Comparison of ENCODE assay signal across 8 cellular contexts in genomic region chr3:49410844-49411549, GRCh38. TPM values are rescaled to one million over a fixed set of nuclear protein-coding genes. Genes with fewer than 3 reads are reported as not detected.
DNase-seq lines count a peak whose midpoint lies in the region; ATAC-seq lines count a peak whose summit lies in the region.

No MANE protein-coding gene starts in this region.

- no peaks in the 10 kb centered on the region for H3K27me3 Mint-ChIP-seq in activated T-helper 2 cell treated with anti-CD3 and anti-CD28 coated beads, Interferon-gamma antibody, Interleukin-2, Interleukin-4, amounts not matched to agents 10 μg/mL and 5 μg/mL and 100 μg/mL, durations not matched to agents 14 hours and 24 hours and 36 hours (ENCODE audit: low read depth)
- H3K27me3 Mint-ChIP-seq in stimulated activated naive B cell treated with anti-CD40 and anti-IgM and Interleukin-4, amounts not matched to agents 10 μg/mL and 1 μg/mL and 100 μg/mL, for 72 hours, result no peaks in the 10 kb centered on the region

- H3K4me3 Mint-ChIP-seq in activated T-helper 2 cell treated with anti-CD3 and anti-CD28 coated beads, Interferon-gamma antibody, Interleukin-2, Interleukin-4, amounts not matched to agents 10 μg/mL and 5 μg/mL and 100 μg/mL, durations not matched to agents 14 hours and 24 hours and 36 hours (ENCODE audit: low read depth), result peak overlapping the region; percentile 93
- H3K4me3 Mint-ChIP-seq in stimulated activated naive B cell treated with anti-CD40 and anti-IgM and Interleukin-4, amounts not matched to agents 10 μg/mL and 1 μg/mL and 100 μg/mL, for 72 hours, result peak overlapping the region; percentile 86 to 94

- ATAC-seq in stimulated activated naive B cell treated with anti-CD40 and anti-IgM and Interleukin-4, amounts not matched to agents 10 μg/mL and 1 μg/mL and 100 μg/mL, for 72 hours (replicated peaks), result no peak
- no peak for ATAC-seq in HG02884 (IDR thresholded peaks at IDR 0.05; ENCODE audit: unreplicated experiment)

- intact Hi-C loops in activated T-helper 2 cell treated with anti-CD3 and anti-CD28 coated beads, Interferon-gamma antibody, Interleukin-2, Interleukin-4, amounts not matched to agents 10 μg/mL and 5 μg/mL and 100 μg/mL, durations not matched to agents 14 hours and 24 hours and 36 hours (cut with micrococcal nuclease), result loop anchor here (2.0 to 10.0 kb wide), 2 partner anchors 52 to 386 kb away; partner anchors contain the start of genes GPX1, IMPDH2 and NDUFAF3

- no peaks in the 10 kb centered on the region for H3K9me3 Mint-ChIP-seq in activated T-helper 2 cell treated with anti-CD3 and anti-CD28 coated beads, Interferon-gamma antibody, Interleukin-2, Interleukin-4, amounts not matched to agents 10 μg/mL and 5 μg/mL and 100 μg/mL, durations not matched to agents 14 hours and 24 hours and 36 hours
- H3K9me3 Mint-ChIP-seq in stimulated activated naive B cell treated with anti-CD40 and anti-IgM and Interleukin-4, amounts not matched to agents 10 μg/mL and 1 μg/mL and 100 μg/mL, for 72 hours, result no peaks in the 10 kb centered on the region

- peak overlapping the region; percentile 84 for H3K4me3 ChIP-seq in iPS-11a (ENCODE audit: low read depth, low read length)

- peak; percentile 45 for DNase-seq in NOMO-1 treated with DMSO at 0.1 percent for 48 hours (lab: John Stamatoyannopoulos, UW; ENCODE audit: unreplicated experiment)
- no peak for DNase-seq in NOMO-1 treated with dmso at 0.1 percent for 144 hours (lab: John Stamatoyannopoulos, UW; ENCODE audit: unreplicated experiment)
- no peak for DNase-seq in activated T-helper 2 cell treated with anti-CD3 and anti-CD28 coated beads, Interferon-gamma antibody, Interleukin-2, Interleukin-4, amounts not matched to agents 10 μg/mL and 5 μg/mL and 100 μg/mL, durations not matched to agents 14 hours and 24 hours and 36 hours (ENCODE audit: low spot score)
- DNase-seq in stimulated activated naive B cell treated with anti-CD40 and anti-IgM and Interleukin-4, amounts not matched to agents 10 μg/mL and 1 μg/mL and 100 μg/mL, for 72 hours, result no peak
- DNase-seq in amniotic stem cell (lab: John Stamatoyannopoulos, UW), result no peak
- no peak for DNase-seq in GM03348 (ENCODE audit: low spot score)

- H3K4me1 Mint-ChIP-seq in activated T-helper 2 cell treated with anti-CD3 and anti-CD28 coated beads, Interferon-gamma antibody, Interleukin-2, Interleukin-4, amounts not matched to agents 10 μg/mL and 5 μg/mL and 100 μg/mL, durations not matched to agents 14 hours and 24 hours and 36 hours (ENCODE audit: low read depth), result peaks cover 46% of the 10 kb centered on the region
- peaks cover 42 to 67% of the 10 kb centered on the region in 2 donors for H3K4me1 Mint-ChIP-seq in stimulated activated naive B cell treated with anti-CD40 and anti-IgM and Interleukin-4, amounts not matched to agents 10 μg/mL and 1 μg/mL and 100 μg/mL, for 72 hours

- peak overlapping the region; percentile 88 for H3K27ac Mint-ChIP-seq in activated T-helper 2 cell treated with anti-CD3 and anti-CD28 coated beads, Interferon-gamma antibody, Interleukin-2, Interleukin-4, amounts not matched to agents 10 μg/mL and 5 μg/mL and 100 μg/mL, durations not matched to agents 14 hours and 24 hours and 36 hours
- peak overlapping the region; percentile 93 for H3K27ac Mint-ChIP-seq in stimulated activated naive B cell treated with anti-CD40 and anti-IgM and Interleukin-4, amounts not matched to agents 10 μg/mL and 1 μg/mL and 100 μg/mL, for 72 hours

- peaks cover 41% of the 10 kb centered on the region for H3K36me3 Mint-ChIP-seq in activated T-helper 2 cell treated with anti-CD3 and anti-CD28 coated beads, Interferon-gamma antibody, Interleukin-2, Interleukin-4, amounts not matched to agents 10 μg/mL and 5 μg/mL and 100 μg/mL, durations not matched to agents 14 hours and 24 hours and 36 hours (ENCODE audit: low read depth)
- peaks cover 16 to 52% of the 10 kb centered on the region in 2 donors for H3K36me3 Mint-ChIP-seq in stimulated activated naive B cell treated with anti-CD40 and anti-IgM and Interleukin-4, amounts not matched to agents 10 μg/mL and 1 μg/mL and 100 μg/mL, for 72 hours

RNA-seq across cellular contexts. Expression of gene RHOA, which starts 0.8 kb away (rescaled TPM):
- total RNA-seq in activated T-helper 2 cell treated with anti-CD3 and anti-CD28 coated beads, Interferon-gamma antibody, Interleukin-2, Interleukin-4, amounts not matched to agents 10 μg/mL and 5 μg/mL and 100 μg/mL, durations not matched to agents 14 hours and 24 hours and 36 hours, result 425 and 428 TPM in 2 replicates

RNA-seq across cellular contexts. Expression of gene TCTA, which starts 1.2 kb away (rescaled TPM):
- total RNA-seq in activated T-helper 2 cell treated with anti-CD3 and anti-CD28 coated beads, Interferon-gamma antibody, Interleukin-2, Interleukin-4, amounts not matched to agents 10 μg/mL and 5 μg/mL and 100 μg/mL, durations not matched to agents 14 hours and 24 hours and 36 hours, result 18.9 and 19.4 TPM in 2 replicates

RNA-seq across cellular contexts. Expression of gene AMT, which starts 11.3 kb away (rescaled TPM):
- total RNA-seq in activated T-helper 2 cell treated with anti-CD3 and anti-CD28 coated beads, Interferon-gamma antibody, Interleukin-2, Interleukin-4, amounts not matched to agents 10 μg/mL and 5 μg/mL and 100 μg/mL, durations not matched to agents 14 hours and 24 hours and 36 hours, result 3.9 and 5.0 TPM in 2 replicates

RNA-seq across cellular contexts. Expression of gene NICN1, which starts 18.1 kb away (rescaled TPM):
- total RNA-seq in activated T-helper 2 cell treated with anti-CD3 and anti-CD28 coated beads, Interferon-gamma antibody, Interleukin-2, Interleukin-4, amounts not matched to agents 10 μg/mL and 5 μg/mL and 100 μg/mL, durations not matched to agents 14 hours and 24 hours and 36 hours, result 13.0 and 16.1 TPM in 2 replicates

RNA-seq across cellular contexts. Expression of gene GPX1, which starts 52.8 kb away (rescaled TPM):
- 168 and 173 TPM in 2 replicates for total RNA-seq in activated T-helper 2 cell treated with anti-CD3 and anti-CD28 coated beads, Interferon-gamma antibody, Interleukin-2, Interleukin-4, amounts not matched to agents 10 μg/mL and 5 μg/mL and 100 μg/mL, durations not matched to agents 14 hours and 24 hours and 36 hours
